Comparison of ENCODE assay signal across 18 cellular contexts in the genomic region with DNA sequence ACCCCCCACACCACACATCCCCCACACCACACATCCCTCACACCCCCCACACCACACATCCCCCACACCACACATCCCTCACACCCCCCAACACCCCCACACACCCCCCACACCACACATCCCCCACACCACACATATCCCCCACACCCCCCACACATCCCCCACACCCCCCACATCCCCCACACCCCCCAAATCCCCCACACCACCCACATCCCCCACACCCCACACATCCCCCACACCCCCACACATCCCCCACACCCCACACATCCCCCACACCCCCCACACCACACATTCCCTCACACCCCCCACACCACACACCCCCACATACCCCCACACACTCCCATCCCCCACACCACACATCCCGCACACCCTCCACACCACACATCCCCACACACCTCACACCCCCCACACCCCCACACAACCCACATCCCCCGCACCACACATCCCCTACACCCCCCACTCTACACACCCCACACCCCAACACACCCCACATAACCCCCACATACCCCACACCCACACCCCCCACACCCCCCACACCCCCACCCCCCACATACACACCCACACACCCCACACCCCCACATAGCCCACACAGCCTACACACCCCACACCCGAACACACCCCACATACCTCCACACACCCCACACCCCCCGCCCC.
DNase-seq lines count a peak whose midpoint lies in the region; ATAC-seq, FAIRE-seq and TF ChIP-seq lines count a peak whose summit lies in the region.
"Had no signal": no experiment of that assay in that cellular context is flagged by ENCODE, and none has a peak within 500 bp of the region (broad histone marks: within the 10 kb centered on the region; RNA-seq: fewer than 3 reads in every experiment).

No MANE protein-coding gene starts in this region.

- no peak overlapping the region for H3K4me2 ChIP-seq in GM23338

- no peak for ATAC-seq in GM23338
- no peak for ATAC-seq in GM19395 (IDR thresholded peaks at IDR 0.05; ENCODE audit: unreplicated experiment)
- ATAC-seq: PC-3 had no signal

- H3K36me3 ChIP-seq in sigmoid colon (peaks cover 0 to 34% (median 0%) of the 10 kb centered on the region in 4 donors), GM23338 (ENCODE audit: insufficient read depth) (no peaks in the 10 kb centered on the region)

- TF ChIP-seq CTCF in sigmoid colon (IDR thresholded peaks at IDR 0.05) (no peak), GM23338 (conservative IDR thresholded peaks at IDR 0.05; ENCODE audit: low read depth in 2 of 2) (no peak)

- H3K27me3 ChIP-seq in sigmoid colon (no peaks in the 10 kb centered on the region), GM23338 (ENCODE audit: insufficient read depth) (no peaks in the 10 kb centered on the region)

- no peak overlapping the region for H3K4me3 ChIP-seq in sigmoid colon
- H3K4me3 ChIP-seq in GM23338: no peak overlapping the region

- peak; percentile 60 for DNase-seq in GM12891 (ENCODE audit: insufficient read length, low spot score)
- peak; percentile 42 for DNase-seq in H54 (ENCODE audit: insufficient read length, low spot score)
- DNase-seq in cerebellum (ENCODE audit: low spot score): peak; percentile 52
- no peak for DNase-seq in sigmoid colon
- DNase-seq in dermis blood vessel endothelial cell: no peak
- no peak for DNase-seq in GM23338 (ENCODE audit: low spot score)
- DNase-seq: ACHN, GDM1, KG1, NCI-H1417 treated with DMSO at 0.1 percent for 48 hours, NCI-H187 treated with DMSO at 0.1 percent for 48 hours, NCI-H345, NCI-H524 treated with DMSO at 0.1 percent for 48 hours, PC-3, RPMI8226, SIG-M5 had no signal

- H3K4me3 Mint-ChIP-seq in GM23338: no peak overlapping the region

- no peak for TF ChIP-seq POLR2A in GM12891 (IDR thresholded peaks at IDR 0.05; ENCODE audit: low read depth, low read length)
- no peak for TF ChIP-seq POLR2A in H54 (IDR thresholded peaks at IDR 0.05; ENCODE audit: low read depth, low read length)
- TF ChIP-seq POLR2A in sigmoid colon (IDR thresholded peaks at IDR 0.05): no peak

- peaks cover 17% of the 10 kb centered on the region for H3K27me3 Mint-ChIP-seq in GM23338 (ENCODE audit: insufficient read depth, low read depth, poor library complexity)

- H2AFZ ChIP-seq in GM23338: no peak overlapping the region

- H3K27ac ChIP-seq in sigmoid colon: peak overlapping the region in 3 of 4 donors; percentile 34 to 60 (median 36)
- no peak overlapping the region for H3K27ac ChIP-seq in GM23338 (ENCODE audit: low read depth)
- H3K27ac ChIP-seq: C4-2B had no signal

- no peak overlapping the region for H3K27ac Mint-ChIP-seq in GM23338

- H3K36me3 Mint-ChIP-seq in GM23338 (ENCODE audit: low read depth): no peaks in the 10 kb centered on the region

- intact Hi-C loops in sigmoid colon (cut with DNase I): no loop called here

- peaks cover 4% of the 10 kb centered on the region; the same call in 2 of the 3 replicates for H3K9me3 Mint-ChIP-seq in GM23338

- H4K20me1 ChIP-seq in GM23338 (replicated peaks; ENCODE audit: insufficient read depth): no peaks in the 10 kb centered on the region

- H3K4me1 ChIP-seq in sigmoid colon: peaks cover 0 to 31% (median 24%) of the 10 kb centered on the region in 4 donors
- H3K4me1 ChIP-seq in GM23338 (ENCODE audit: insufficient read depth): peaks cover 12% of the 10 kb centered on the region; the same call in 1 of the 2 replicates

- H3K79me2 ChIP-seq in GM23338 (replicated peaks; ENCODE audit: insufficient read depth): no peaks in the 10 kb centered on the region

- WGBS in sigmoid colon, 2 donors: 75 to 76% methylated on average over 4 of the region's 4 CpGs

- peaks cover 10% of the 10 kb centered on the region; the same call in 2 of the 3 replicates for H3K4me1 Mint-ChIP-seq in GM23338

- H3K9me3 ChIP-seq in sigmoid colon: no peaks in the 10 kb centered on the region

- no peaks in the 10 kb centered on the region for H3K9me2 ChIP-seq in GM23338 (ENCODE audit: insufficient read depth)

- no peak for TF ChIP-seq EP300 in sigmoid colon (IDR thresholded peaks at IDR 0.05)

- no peak for FAIRE-seq in GM12891 (lab: Jason Lieb, UNC)
- no peak for FAIRE-seq in H54 (lab: Jason Lieb, UNC)

- no peaks in the 10 kb centered on the region for H3F3A ChIP-seq in GM23338 (replicated peaks; ENCODE audit: low read depth)

TF ChIP-seq in GM12891, 5 proteins besides CTCF, POLR2A, EP300 and RAD21:
- no peak for TF ChIP-seq SPI1 (IDR thresholded peaks at IDR 0.05; ENCODE audit: low read depth, low read length)
- no peak for TF ChIP-seq POLR2AphosphoS5 (IDR thresholded peaks at IDR 0.05; ENCODE audit: low read depth, low read length)
- TF ChIP-seq PAX5 (IDR thresholded peaks at IDR 0.05; ENCODE audit: insufficient read depth, low read length, severe bottlenecking): no peak
- TF ChIP-seq TAF1 (IDR thresholded peaks at IDR 0.05; ENCODE audit: low read depth, low read length): no peak
- TF ChIP-seq POU2F2 (IDR thresholded peaks at IDR 0.05; ENCODE audit: low read depth, low read length): no peak

TF ChIP-seq in GM23338, 12 proteins besides CTCF, POLR2A, EP300 and RAD21 (continues in another document):
- TF ChIP-seq EZH2 (IDR thresholded peaks at IDR 0.05; ENCODE audit: low read depth, unreplicated experiment) (no peak), STAT1 (IDR thresholded peaks at IDR 0.05; ENCODE audit: unreplicated experiment) (no peak), ZNF331 (CRISPR knock-in tag; IDR thresholded peaks at IDR 0.05; ENCODE audit: low read depth) (no peak), ZNF114 (CRISPR knock-in tag; IDR thresholded peaks at IDR 0.05) (no peak), CREB1 (CRISPR knock-in tag; IDR thresholded peaks at IDR 0.05; ENCODE audit: low read depth) (no peak), JUNB (IDR thresholded peaks at IDR 0.05; ENCODE audit: unreplicated experiment) (no peak)
- TF ChIP-seq, protein P1, sequence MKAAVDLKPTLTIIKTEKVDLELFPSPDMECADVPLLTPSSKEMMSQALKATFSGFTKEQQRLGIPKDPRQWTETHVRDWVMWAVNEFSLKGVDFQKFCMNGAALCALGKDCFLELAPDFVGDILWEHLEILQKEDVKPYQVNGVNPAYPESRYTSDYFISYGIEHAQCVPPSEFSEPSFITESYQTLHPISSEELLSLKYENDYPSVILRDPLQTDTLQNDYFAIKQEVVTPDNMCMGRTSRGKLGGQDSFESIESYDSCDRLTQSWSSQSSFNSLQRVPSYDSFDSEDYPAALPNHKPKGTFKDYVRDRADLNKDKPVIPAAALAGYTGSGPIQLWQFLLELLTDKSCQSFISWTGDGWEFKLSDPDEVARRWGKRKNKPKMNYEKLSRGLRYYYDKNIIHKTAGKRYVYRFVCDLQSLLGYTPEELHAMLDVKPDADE (IDR thresholded peaks at IDR 0.05): no peak
- TF ChIP-seq, protein P2, sequence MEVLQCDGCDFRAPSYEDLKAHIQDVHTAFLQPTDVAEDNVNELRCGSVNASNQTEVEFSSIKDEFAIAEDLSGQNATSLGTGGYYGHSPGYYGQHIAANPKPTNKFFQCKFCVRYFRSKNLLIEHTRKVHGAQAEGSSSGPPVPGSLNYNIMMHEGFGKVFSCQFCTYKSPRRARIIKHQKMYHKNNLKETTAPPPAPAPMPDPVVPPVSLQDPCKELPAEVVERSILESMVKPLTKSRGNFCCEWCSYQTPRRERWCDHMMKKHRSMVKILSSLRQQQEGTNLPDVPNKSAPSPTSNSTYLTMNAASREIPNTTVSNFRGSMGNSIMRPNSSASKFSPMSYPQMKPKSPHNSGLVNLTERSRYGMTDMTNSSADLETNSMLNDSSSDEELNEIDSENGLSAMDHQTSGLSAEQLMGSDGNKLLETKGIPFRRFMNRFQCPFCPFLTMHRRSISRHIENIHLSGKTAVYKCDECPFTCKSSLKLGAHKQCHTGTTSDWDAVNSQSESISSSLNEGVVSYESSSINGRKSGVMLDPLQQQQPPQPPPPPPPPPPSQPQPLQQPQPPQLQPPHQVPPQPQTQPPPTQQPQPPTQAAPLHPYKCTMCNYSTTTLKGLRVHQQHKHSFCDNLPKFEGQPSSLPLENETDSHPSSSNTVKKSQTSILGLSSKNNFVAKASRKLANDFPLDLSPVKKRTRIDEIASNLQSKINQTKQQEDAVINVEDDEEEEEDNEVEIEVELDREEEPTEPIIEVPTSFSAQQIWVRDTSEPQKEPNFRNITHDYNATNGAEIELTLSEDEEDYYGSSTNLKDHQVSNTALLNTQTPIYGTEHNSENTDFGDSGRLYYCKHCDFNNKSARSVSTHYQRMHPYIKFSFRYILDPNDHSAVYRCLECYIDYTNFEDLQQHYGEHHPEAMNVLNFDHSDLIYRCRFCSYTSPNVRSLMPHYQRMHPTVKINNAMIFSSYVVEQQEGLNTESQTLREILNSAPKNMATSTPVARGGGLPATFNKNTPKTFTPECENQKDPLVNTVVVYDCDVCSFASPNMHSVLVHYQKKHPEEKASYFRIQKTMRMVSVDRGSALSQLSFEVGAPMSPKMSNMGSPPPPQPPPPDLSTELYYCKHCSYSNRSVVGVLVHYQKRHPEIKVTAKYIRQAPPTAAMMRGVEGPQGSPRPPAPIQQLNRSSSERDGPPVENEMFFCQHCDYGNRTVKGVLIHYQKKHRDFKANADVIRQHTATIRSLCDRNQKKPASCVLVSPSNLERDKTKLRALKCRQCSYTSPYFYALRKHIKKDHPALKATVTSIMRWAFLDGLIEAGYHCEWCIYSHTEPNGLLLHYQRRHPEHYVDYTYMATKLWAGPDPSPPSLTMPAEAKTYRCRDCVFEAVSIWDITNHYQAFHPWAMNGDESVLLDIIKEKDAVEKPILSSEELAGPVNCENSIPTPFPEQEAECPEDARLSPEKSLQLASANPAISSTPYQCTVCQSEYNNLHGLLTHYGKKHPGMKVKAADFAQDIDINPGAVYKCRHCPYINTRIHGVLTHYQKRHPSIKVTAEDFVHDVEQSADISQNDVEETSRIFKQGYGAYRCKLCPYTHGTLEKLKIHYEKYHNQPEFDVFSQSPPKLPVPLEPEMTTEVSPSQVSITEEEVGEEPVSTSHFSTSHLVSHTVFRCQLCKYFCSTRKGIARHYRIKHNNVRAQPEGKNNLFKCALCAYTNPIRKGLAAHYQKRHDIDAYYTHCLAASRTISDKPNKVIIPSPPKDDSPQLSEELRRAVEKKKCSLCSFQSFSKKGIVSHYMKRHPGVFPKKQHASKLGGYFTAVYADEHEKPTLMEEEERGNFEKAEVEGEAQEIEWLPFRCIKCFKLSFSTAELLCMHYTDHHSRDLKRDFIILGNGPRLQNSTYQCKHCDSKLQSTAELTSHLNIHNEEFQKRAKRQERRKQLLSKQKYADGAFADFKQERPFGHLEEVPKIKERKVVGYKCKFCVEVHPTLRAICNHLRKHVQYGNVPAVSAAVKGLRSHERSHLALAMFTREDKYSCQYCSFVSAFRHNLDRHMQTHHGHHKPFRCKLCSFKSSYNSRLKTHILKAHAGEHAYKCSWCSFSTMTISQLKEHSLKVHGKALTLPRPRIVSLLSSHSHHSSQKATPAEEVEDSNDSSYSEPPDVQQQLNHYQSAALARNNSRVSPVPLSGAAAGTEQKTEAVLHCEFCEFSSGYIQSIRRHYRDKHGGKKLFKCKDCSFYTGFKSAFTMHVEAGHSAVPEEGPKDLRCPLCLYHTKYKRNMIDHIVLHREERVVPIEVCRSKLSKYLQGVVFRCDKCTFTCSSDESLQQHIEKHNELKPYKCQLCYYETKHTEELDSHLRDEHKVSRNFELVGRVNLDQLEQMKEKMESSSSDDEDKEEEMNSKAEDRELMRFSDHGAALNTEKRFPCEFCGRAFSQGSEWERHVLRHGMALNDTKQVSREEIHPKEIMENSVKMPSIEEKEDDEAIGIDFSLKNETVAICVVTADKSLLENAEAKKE (CRISPR knock-in tag; IDR thresholded peaks at IDR 0.05): no peak

Comparison
In these comparisons a context has a peak if more than half of its experiments do, and no peak if none do; other contexts are left out.
1. DNase-seq: peak in GM12891 (single experiment), H54 (single experiment) and cerebellum (single experiment); none in sigmoid colon (single experiment), dermis blood vessel endothelial cell (single experiment) and GM23338 (single experiment).